23 cellular contexts compared by ENCODE assay signal in genomic region chr12:63907561-63907960, GRCh38.
DNase-seq lines count a peak whose midpoint lies in the region; ATAC-seq and TF ChIP-seq lines count a peak whose summit lies in the region.
"Had no signal": no experiment of that assay in that cellular context is flagged by ENCODE, and none has a peak within 500 bp of the region (broad histone marks: within the 10 kb centered on the region; RNA-seq: fewer than 3 reads in every experiment).

No MANE protein-coding gene starts in this region.

- no peaks in the 10 kb centered on the region; the same call in 1 of the 2 replicates for H3K9me3 ChIP-seq in Panc1 (ENCODE audit: control insufficient read depth, insufficient read depth, low read depth, low read length)
- H3K9me3 ChIP-seq: BE2C had no signal

- H3K36me3 ChIP-seq in Panc1 (ENCODE audit: control insufficient read depth, insufficient read depth, low read length), result no peaks in the 10 kb centered on the region
- H3K36me3 ChIP-seq: BE2C; BLaER1 treated with 17β-estradiol and CSF1 and Interleukin-3, amounts not matched to agents 10 nM and 100 nM had no signal

- H3K4me3 ChIP-seq in Panc1 (ENCODE audit: low read depth in 2 of 2, low read length in 2 of 2) (no peak overlapping the region), fibroblast of villous mesenchyme (ENCODE audit: low read depth, low read length) (no peak overlapping the region)
- H3K4me3 ChIP-seq: A549; BLaER1 treated with 17β-estradiol and CSF1 and Interleukin-3, amounts not matched to agents 10 nM and 100 nM; GM12878; GM23338 had no signal

- TF ChIP-seq CTCF in HFFc6 (IDR thresholded peaks at IDR 0.05) (no peak), Panc1 (IDR thresholded peaks at IDR 0.05) (no peak), fibroblast of villous mesenchyme (IDR thresholded peaks at IDR 0.05; ENCODE audit: insufficient read depth, low read depth, low read length) (no peak)

- peaks cover 42% of the 10 kb centered on the region for H3K4me1 ChIP-seq in Panc1 (ENCODE audit: control insufficient read depth, insufficient read depth, low read length)

- POLR2A ChIA-PET in Panc1 (lab: Charles Lee), result no interaction called here

- intact Hi-C loops in Panc1 (cut with micrococcal nuclease; ENCODE audit: unreplicated experiment), result no loop called here

- no peak for DNase-seq in HFFc6
- DNase-seq in Panc1 (ENCODE audit: low read depth, low spot score), result no peak
- peak; percentile 37 for DNase-seq in fibroblast of villous mesenchyme (ENCODE audit: low read depth)
- DNase-seq in activated CD4-positive, CD25-positive, alpha-beta regulatory T cell treated with anti-CD3 and anti-CD28 coated beads, Interleukin-2, amount 50 U/mL, for 72 hours, result no peak
- DNase-seq in central memory CD4-positive, alpha-beta T cell, result no peak
- DNase-seq: 8988T; ACHN; AML-193; BE2C; CD4-positive, alpha-beta T cell; CD8-positive, alpha-beta memory T cell; DMS 273 treated with DMSO at 0.1 percent for 48 hours; DMS79; EL; GDM1; H9 had no signal

- peaks cover 21% of the 10 kb centered on the region for H3K36me3 Mint-ChIP-seq in HFFc6 (ENCODE audit: low read depth)
- H3K36me3 Mint-ChIP-seq: CD8-positive, alpha-beta memory T cell had no signal

- BruUV-seq in Panc1 (replicated peaks; lab: Mats Ljungman, UMichigan), result no TSS peak

- H3K27ac ChIP-seq in Panc1 (ENCODE audit: low read length), result peak overlapping the region; percentile 25; the same call in 1 of the 2 replicates
- H3K27ac ChIP-seq: A549; BLaER1 treated with 17β-estradiol and CSF1 and Interleukin-3, amounts not matched to agents 10 nM and 100 nM had no signal

- CTCF ChIA-PET in Panc1 (lab: Charles Lee), result no interaction called here

- no peak for ATAC-seq in Panc1
- no peak for ATAC-seq in esophagus mucosa
- ATAC-seq: A549, GM12878, GM23338, HCT116 had no signal

- H3K27me3 Mint-ChIP-seq in HFFc6 (ENCODE audit: insufficient read depth), result no peaks in the 10 kb centered on the region; the same call in 1 of the 2 replicates

- in situ Hi-C loops in Panc1 (cut with HindIII; ENCODE audit: low pct_unique_long_range_greater_than_20kb, low sequenced_read_pairs), result no loop called here

- H3K27me3 ChIP-seq in Panc1 (ENCODE audit: control insufficient read depth, insufficient read depth, low read length), result no peaks in the 10 kb centered on the region
- H3K27me3 ChIP-seq: BE2C; BLaER1 treated with 17β-estradiol and CSF1 and Interleukin-3, amounts not matched to agents 10 nM and 100 nM had no signal

- peaks cover 68% of the 10 kb centered on the region for H3K4me1 Mint-ChIP-seq in HFFc6 (ENCODE audit: low read depth)
- H3K4me1 Mint-ChIP-seq: CD8-positive, alpha-beta memory T cell; GM23338; H9 had no signal

- H3K9me3 Mint-ChIP-seq in HFFc6, result no peaks in the 10 kb centered on the region
- H3K9me3 Mint-ChIP-seq: GM23338 had no signal

- no peak overlapping the region for H3K4me3 Mint-ChIP-seq in HFFc6
- H3K4me3 Mint-ChIP-seq: CD14-positive monocyte; CD4-positive, alpha-beta T cell; CD8-positive, alpha-beta memory T cell; GM23338; H9 had no signal

- H3K27ac Mint-ChIP-seq in HFFc6, result peak overlapping the region; percentile 9; the same call in 1 of the 2 replicates
- H3K27ac Mint-ChIP-seq: CD14-positive monocyte; CD4-positive, alpha-beta T cell; CD8-positive, alpha-beta memory T cell; GM23338; H9 had no signal
